16 cellular contexts compared by ENCODE assay signal in the genomic region with DNA sequence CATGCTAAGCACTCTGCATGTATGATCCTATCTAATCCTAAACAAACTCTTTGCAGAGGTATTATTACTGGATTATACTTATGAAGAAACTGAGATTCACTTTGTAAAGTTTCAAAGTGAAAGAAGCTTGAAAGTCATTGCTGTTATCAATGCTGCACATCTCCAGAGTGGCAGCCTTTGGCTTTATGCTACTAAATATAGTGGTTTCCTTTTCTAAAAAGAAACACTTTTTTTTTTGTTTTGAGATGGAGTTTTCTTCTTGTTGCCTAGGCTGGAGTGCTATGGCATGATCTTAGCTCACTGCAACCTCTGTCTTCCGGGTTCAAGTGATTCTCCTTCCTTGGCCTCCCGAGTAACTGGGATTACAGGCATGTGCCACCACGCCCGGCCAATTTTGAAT.
"Had no signal": no experiment of that assay in that cellular context is flagged by ENCODE, and none has a peak within 500 bp of the region (broad histone marks: within the 10 kb centered on the region; RNA-seq: fewer than 3 reads in every experiment).

No MANE protein-coding gene starts in this region.

- H3K36me3 ChIP-seq: colonic mucosa, esophagus squamous epithelium, left ventricle myocardium inferior, thyroid gland had no signal

- H3K27ac ChIP-seq: colonic mucosa, left ventricle myocardium inferior, SK-N-MC, thyroid gland, VCaP had no signal

- H3K36me3 Mint-ChIP-seq: activated naive CD4-positive, alpha-beta T cell treated with anti-CD3 and anti-CD28 coated beads, Interleukin-2, amount 50 U/mL, for 24 hours; memory B cell; natural killer cell; stimulated activated naive B cell treated with anti-CD40 and anti-IgM and Interleukin-4, amounts not matched to agents 10 μg/mL and 1 μg/mL and 100 μg/mL, for 72 hours had no signal

- DNase-seq: amniotic stem cell; caudate nucleus; esophagus squamous epithelium; hippocampal formation; kidney; left ventricle myocardium inferior; natural killer cell; stimulated activated CD4-positive, alpha-beta T cell treated with anti-CD3 and anti-CD28 coated beads, Interleukin-2, amount 100 ng/mL, for 48 hours; stimulated activated naive B cell treated with anti-CD40 and anti-IgM and Interleukin-4, amounts not matched to agents 10 μg/mL and 1 μg/mL and 100 μg/mL, for 72 hours; thyroid gland had no signal

- H3K4me3 Mint-ChIP-seq: activated naive CD4-positive, alpha-beta T cell treated with anti-CD3 and anti-CD28 coated beads, Interleukin-2, amount 50 U/mL, for 24 hours; memory B cell; natural killer cell; stimulated activated naive B cell treated with anti-CD40 and anti-IgM and Interleukin-4, amounts not matched to agents 10 μg/mL and 1 μg/mL and 100 μg/mL, for 72 hours had no signal

- H3K4me1 ChIP-seq: colonic mucosa, left ventricle myocardium inferior, thyroid gland had no signal

- ATAC-seq: natural killer cell; stimulated activated naive B cell treated with anti-CD40 and anti-IgM and Interleukin-4, amounts not matched to agents 10 μg/mL and 1 μg/mL and 100 μg/mL, for 72 hours had no signal

- H3K4me3 ChIP-seq: colonic mucosa, esophagus squamous epithelium, left ventricle myocardium inferior, mucosa of descending colon, SK-N-MC, thyroid gland had no signal

- H3K9me3 ChIP-seq: colonic mucosa, esophagus squamous epithelium, left ventricle myocardium inferior, mucosa of descending colon, thyroid gland had no signal

- H3K9me3 Mint-ChIP-seq: activated naive CD4-positive, alpha-beta T cell treated with anti-CD3 and anti-CD28 coated beads, Interleukin-2, amount 50 U/mL, for 24 hours; memory B cell; natural killer cell; stimulated activated naive B cell treated with anti-CD40 and anti-IgM and Interleukin-4, amounts not matched to agents 10 μg/mL and 1 μg/mL and 100 μg/mL, for 72 hours had no signal

- H3K27ac Mint-ChIP-seq: activated naive CD4-positive, alpha-beta T cell treated with anti-CD3 and anti-CD28 coated beads, Interleukin-2, amount 50 U/mL, for 24 hours; memory B cell; natural killer cell; stimulated activated naive B cell treated with anti-CD40 and anti-IgM and Interleukin-4, amounts not matched to agents 10 μg/mL and 1 μg/mL and 100 μg/mL, for 72 hours had no signal

- H3K27me3 ChIP-seq: colonic mucosa, esophagus squamous epithelium, thyroid gland had no signal
